In the genomic region with DNA sequence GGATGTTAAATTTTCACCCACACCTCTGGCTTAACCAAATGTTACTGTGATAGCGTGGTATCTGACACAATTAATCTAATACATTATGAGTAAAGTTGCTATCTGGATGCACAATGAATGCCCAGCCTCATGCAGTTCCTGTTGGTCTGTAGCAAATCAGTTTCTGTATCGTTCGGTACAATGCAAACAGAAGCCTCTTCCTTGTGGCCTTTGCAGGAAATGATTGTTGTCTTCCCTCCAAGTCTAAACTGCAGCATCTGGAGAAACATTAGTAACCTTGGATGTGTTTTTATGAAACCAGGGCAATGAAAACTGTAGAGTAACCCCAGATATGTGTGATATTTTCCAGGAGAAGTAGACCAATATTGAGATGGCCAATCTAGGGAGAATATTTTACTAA, we compare ENCODE assay signal across 12 cellular contexts. TPM values are rescaled to one million over a fixed set of nuclear protein-coding genes. Genes with fewer than 3 reads are reported as not detected.
DNase-seq lines count a peak whose midpoint lies in the region; ATAC-seq and TF ChIP-seq lines count a peak whose summit lies in the region.
"Had no signal": no experiment of that assay in that cellular context is flagged by ENCODE, and none has a peak within 500 bp of the region (broad histone marks: within the 10 kb centered on the region; RNA-seq: fewer than 3 reads in every experiment).

No MANE protein-coding gene starts in this region.

- intact Hi-C loops in Right ventricle myocardium superior (cut with DNase I): no loop called here
- intact Hi-C loops in transverse colon (cut with DNase I; ENCODE audit: low total_unique reads): no loop called here

- WGBS in transverse colon (ENCODE audit: low coverage in 1 of 2), 2 donors: 0 to 21% methylated on average over 1 to 3 of the region's 3 CpGs

- no peak for DNase-seq in Right ventricle myocardium superior
- no peak for DNase-seq in right atrium auricular region (ENCODE audit: low spot score)
- DNase-seq in dermis blood vessel endothelial cell: peak; percentile 57
- peak; percentile 15 for DNase-seq in left kidney (ENCODE audit: low read depth, low spot score)
- no peak for DNase-seq in transverse colon
- DNase-seq in NCI-H2196 (lab: John Stamatoyannopoulos, UW; ENCODE audit: unreplicated experiment): no peak
- DNase-seq in Ammon's horn (ENCODE audit: low spot score): no peak
- DNase-seq: activated CD8-positive, alpha-beta memory T cell treated with anti-CD3 and anti-CD28 coated beads, Interleukin-2, amount 50 U/mL, for 4 hours; naive thymus-derived CD8-positive, alpha-beta T cell; RPMI8226 had no signal

- peak overlapping the region in 1 of 2 donors; percentile 60 for H3K27ac ChIP-seq in right atrium auricular region
- H3K27ac ChIP-seq in transverse colon: peak overlapping the region in 3 of 4 donors; percentile 27 to 64 (median 42)

- TF ChIP-seq CTCF in right atrium auricular region (IDR thresholded peaks at IDR 0.05) (no peak), transverse colon (IDR thresholded peaks at IDR 0.05) (no peak)

- H3K27me3 ChIP-seq in right atrium auricular region: no peaks in the 10 kb centered on the region
- H3K27me3 ChIP-seq in transverse colon: no peaks in the 10 kb centered on the region

- no peak overlapping the region for H3K4me3 ChIP-seq in right atrium auricular region
- no peak overlapping the region for H3K4me3 ChIP-seq in transverse colon
- H3K4me3 ChIP-seq: smooth muscle cell had no signal

- in situ Hi-C loops in transverse colon (cut with MboI; ENCODE audit: low pct_ligation_motif_present in 1 of 4, low pct_unique_long_range_greater_than_20kb in 1 of 4, low sequenced_read_pairs in 3 of 4): loop anchor here in 2 of 4 donors (25.0 kb wide), 1 partner anchor 312 kb away; no protein-coding TSS in a partner anchor

- TF ChIP-seq EP300 in transverse colon (IDR thresholded peaks at IDR 0.05; ENCODE audit: low read depth): no peak

- H3K4me1 ChIP-seq in right atrium auricular region (peaks cover 0 to 15% of the 10 kb centered on the region in 2 donors), transverse colon (peaks cover 0 to 18% (median 4%) of the 10 kb centered on the region in 4 donors)

- peak; percentile 10 for ATAC-seq in Right ventricle myocardium superior (ENCODE audit: poor library complexity)
- no peak for ATAC-seq in GM21529 (IDR thresholded peaks at IDR 0.05; ENCODE audit: unreplicated experiment)
- ATAC-seq: naive thymus-derived CD8-positive, alpha-beta T cell had no signal

- H3K9me3 ChIP-seq in right atrium auricular region (no peaks in the 10 kb centered on the region), transverse colon (no peaks in the 10 kb centered on the region)

- TF ChIP-seq POLR2A in transverse colon (IDR thresholded peaks at IDR 0.05): no peak

- H3K36me3 ChIP-seq in right atrium auricular region: no peaks in the 10 kb centered on the region
- H3K36me3 ChIP-seq in transverse colon: no peaks in the 10 kb centered on the region

RNA-seq across cellular contexts. Expression of gene CYB561, which starts 46.8 kb away (rescaled TPM):
- total RNA-seq in Right ventricle myocardium superior: 18.9 TPM
- total RNA-seq in right atrium auricular region: 10 to 100 TPM; 13.4 to 13.7 TPM
- 33.4 and 35.9 TPM in 2 replicates for total RNA-seq in dermis blood vessel endothelial cell
- 100 to 1,000 TPM in 1 of 4 donors, 10 to 100 TPM in 3; 52.6 to 315 (median 68.5) TPM for total RNA-seq in transverse colon

Comparison
In these comparisons a context has a peak if more than half of its experiments do, and no peak if none do; other contexts are left out.
1. DNase-seq: peak in dermis blood vessel endothelial cell (single experiment) and left kidney (single experiment); none in Right ventricle myocardium superior (single experiment), right atrium auricular region (single experiment), transverse colon (single experiment), NCI-H2196 (single experiment) and Ammon's horn (single experiment).